1 cellular context compared by ENCODE assay signal in genomic region chr10:125822878-125823662, GRCh38.
TF ChIP-seq lines count a peak whose summit lies in the region.

Gene BCCIP, plus strand, starts transcription at chr10:125823546. Its CDS starts 12 bp downstream, at chr10:125823558.
Gene UROS, minus strand, starts transcription at chr10:125823258. Its CDS starts 6,759 bp downstream, at chr10:125816499.

TF ChIP-seq in HepG2, 621 proteins besides CTCF, POLR2A, EP300 and RAD21 (continued from another document and continues in another):
- TF ChIP-seq, protein P1, sequence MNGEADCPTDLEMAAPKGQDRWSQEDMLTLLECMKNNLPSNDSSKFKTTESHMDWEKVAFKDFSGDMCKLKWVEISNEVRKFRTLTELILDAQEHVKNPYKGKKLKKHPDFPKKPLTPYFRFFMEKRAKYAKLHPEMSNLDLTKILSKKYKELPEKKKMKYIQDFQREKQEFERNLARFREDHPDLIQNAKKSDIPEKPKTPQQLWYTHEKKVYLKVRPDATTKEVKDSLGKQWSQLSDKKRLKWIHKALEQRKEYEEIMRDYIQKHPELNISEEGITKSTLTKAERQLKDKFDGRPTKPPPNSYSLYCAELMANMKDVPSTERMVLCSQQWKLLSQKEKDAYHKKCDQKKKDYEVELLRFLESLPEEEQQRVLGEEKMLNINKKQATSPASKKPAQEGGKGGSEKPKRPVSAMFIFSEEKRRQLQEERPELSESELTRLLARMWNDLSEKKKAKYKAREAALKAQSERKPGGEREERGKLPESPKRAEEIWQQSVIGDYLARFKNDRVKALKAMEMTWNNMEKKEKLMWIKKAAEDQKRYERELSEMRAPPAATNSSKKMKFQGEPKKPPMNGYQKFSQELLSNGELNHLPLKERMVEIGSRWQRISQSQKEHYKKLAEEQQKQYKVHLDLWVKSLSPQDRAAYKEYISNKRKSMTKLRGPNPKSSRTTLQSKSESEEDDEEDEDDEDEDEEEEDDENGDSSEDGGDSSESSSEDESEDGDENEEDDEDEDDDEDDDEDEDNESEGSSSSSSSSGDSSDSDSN (CRISPR knock-in tag; IDR thresholded peaks at IDR 0.05), result peak; percentile 93
- peak; percentile 74 for TF ChIP-seq ZNF124 (CRISPR knock-in tag; IDR thresholded peaks at IDR 0.05)
- TF ChIP-seq, protein P2, sequence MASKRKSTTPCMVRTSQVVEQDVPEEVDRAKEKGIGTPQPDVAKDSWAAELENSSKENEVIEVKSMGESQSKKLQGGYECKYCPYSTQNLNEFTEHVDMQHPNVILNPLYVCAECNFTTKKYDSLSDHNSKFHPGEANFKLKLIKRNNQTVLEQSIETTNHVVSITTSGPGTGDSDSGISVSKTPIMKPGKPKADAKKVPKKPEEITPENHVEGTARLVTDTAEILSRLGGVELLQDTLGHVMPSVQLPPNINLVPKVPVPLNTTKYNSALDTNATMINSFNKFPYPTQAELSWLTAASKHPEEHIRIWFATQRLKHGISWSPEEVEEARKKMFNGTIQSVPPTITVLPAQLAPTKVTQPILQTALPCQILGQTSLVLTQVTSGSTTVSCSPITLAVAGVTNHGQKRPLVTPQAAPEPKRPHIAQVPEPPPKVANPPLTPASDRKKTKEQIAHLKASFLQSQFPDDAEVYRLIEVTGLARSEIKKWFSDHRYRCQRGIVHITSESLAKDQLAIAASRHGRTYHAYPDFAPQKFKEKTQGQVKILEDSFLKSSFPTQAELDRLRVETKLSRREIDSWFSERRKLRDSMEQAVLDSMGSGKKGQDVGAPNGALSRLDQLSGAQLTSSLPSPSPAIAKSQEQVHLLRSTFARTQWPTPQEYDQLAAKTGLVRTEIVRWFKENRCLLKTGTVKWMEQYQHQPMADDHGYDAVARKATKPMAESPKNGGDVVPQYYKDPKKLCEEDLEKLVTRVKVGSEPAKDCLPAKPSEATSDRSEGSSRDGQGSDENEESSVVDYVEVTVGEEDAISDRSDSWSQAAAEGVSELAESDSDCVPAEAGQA (IDR thresholded peaks at IDR 0.05; ENCODE audit: low read depth), result no peak; the same call in 1 of the 2 replicates
- TF ChIP-seq, protein P2 (CRISPR knock-in tag; IDR thresholded peaks at IDR 0.05; ENCODE audit: borderline replicate concordance), result peak; percentile 65; the same call in 1 of the 2 replicates
- TF ChIP-seq HOXA3 (CRISPR knock-in tag; IDR thresholded peaks at IDR 0.05), result peak; percentile 59
- TF ChIP-seq CSRNP1 (CRISPR knock-in tag; IDR thresholded peaks at IDR 0.05), result no peak
- TF ChIP-seq HES4 (CRISPR knock-in tag; IDR thresholded peaks at IDR 0.05; ENCODE audit: borderline replicate concordance), result no peak
- no peak for TF ChIP-seq TRIM22 (IDR thresholded peaks at IDR 0.05)
- peak; percentile 20; the same call in 1 of the 2 replicates for TF ChIP-seq MED1 (CRISPR knock-in tag; IDR thresholded peaks at IDR 0.05)
- peak; percentile 57; the same call in 1 of the 2 replicates for TF ChIP-seq SRY (CRISPR knock-in tag; IDR thresholded peaks at IDR 0.05)
- peak in 1 of 2 experiments; percentile 73; a peak in 2 of 4 replicates for TF ChIP-seq HMGXB4 (CRISPR knock-in tag; IDR thresholded peaks at IDR 0.05; ENCODE audit: borderline replicate concordance in 1 of 2, low read depth in 1 of 2)
- TF ChIP-seq, protein P3, sequence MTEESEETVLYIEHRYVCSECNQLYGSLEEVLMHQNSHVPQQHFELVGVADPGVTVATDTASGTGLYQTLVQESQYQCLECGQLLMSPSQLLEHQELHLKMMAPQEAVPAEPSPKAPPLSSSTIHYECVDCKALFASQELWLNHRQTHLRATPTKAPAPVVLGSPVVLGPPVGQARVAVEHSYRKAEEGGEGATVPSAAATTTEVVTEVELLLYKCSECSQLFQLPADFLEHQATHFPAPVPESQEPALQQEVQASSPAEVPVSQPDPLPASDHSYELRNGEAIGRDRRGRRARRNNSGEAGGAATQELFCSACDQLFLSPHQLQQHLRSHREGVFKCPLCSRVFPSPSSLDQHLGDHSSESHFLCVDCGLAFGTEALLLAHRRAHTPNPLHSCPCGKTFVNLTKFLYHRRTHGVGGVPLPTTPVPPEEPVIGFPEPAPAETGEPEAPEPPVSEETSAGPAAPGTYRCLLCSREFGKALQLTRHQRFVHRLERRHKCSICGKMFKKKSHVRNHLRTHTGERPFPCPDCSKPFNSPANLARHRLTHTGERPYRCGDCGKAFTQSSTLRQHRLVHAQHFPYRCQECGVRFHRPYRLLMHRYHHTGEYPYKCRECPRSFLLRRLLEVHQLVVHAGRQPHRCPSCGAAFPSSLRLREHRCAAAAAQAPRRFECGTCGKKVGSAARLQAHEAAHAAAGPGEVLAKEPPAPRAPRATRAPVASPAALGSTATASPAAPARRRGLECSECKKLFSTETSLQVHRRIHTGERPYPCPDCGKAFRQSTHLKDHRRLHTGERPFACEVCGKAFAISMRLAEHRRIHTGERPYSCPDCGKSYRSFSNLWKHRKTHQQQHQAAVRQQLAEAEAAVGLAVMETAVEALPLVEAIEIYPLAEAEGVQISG (CRISPR knock-in tag; IDR thresholded peaks at IDR 0.05), result peak; percentile 60; the same call in 1 of the 2 replicates
- TF ChIP-seq ZNF598 (CRISPR knock-in tag; IDR thresholded peaks at IDR 0.05; ENCODE audit: borderline replicate concordance), result peak; percentile 38; the same call in 1 of the 2 replicates
- TF ChIP-seq ZNF788 (CRISPR knock-in tag; IDR thresholded peaks at IDR 0.05; ENCODE audit: borderline replicate concordance), result peak; percentile 67; the same call in 1 of the 2 replicates
- TF ChIP-seq, protein P4, sequence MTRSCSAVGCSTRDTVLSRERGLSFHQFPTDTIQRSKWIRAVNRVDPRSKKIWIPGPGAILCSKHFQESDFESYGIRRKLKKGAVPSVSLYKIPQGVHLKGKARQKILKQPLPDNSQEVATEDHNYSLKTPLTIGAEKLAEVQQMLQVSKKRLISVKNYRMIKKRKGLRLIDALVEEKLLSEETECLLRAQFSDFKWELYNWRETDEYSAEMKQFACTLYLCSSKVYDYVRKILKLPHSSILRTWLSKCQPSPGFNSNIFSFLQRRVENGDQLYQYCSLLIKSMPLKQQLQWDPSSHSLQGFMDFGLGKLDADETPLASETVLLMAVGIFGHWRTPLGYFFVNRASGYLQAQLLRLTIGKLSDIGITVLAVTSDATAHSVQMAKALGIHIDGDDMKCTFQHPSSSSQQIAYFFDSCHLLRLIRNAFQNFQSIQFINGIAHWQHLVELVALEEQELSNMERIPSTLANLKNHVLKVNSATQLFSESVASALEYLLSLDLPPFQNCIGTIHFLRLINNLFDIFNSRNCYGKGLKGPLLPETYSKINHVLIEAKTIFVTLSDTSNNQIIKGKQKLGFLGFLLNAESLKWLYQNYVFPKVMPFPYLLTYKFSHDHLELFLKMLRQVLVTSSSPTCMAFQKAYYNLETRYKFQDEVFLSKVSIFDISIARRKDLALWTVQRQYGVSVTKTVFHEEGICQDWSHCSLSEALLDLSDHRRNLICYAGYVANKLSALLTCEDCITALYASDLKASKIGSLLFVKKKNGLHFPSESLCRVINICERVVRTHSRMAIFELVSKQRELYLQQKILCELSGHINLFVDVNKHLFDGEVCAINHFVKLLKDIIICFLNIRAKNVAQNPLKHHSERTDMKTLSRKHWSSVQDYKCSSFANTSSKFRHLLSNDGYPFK (CRISPR knock-in tag; IDR thresholded peaks at IDR 0.05; ENCODE audit: borderline replicate concordance), result peak; percentile 74; the same call in 1 of the 2 replicates
- TF ChIP-seq HDAC1 (CRISPR knock-in tag; IDR thresholded peaks at IDR 0.05), result peak; percentile 78
- no peak for TF ChIP-seq RFX1 (IDR thresholded peaks at IDR 0.05)
- peak; percentile 48; the same call in 1 of the 2 replicates for TF ChIP-seq ZSCAN21 (CRISPR knock-in tag; IDR thresholded peaks at IDR 0.05; ENCODE audit: borderline replicate concordance)
- TF ChIP-seq, protein P5, sequence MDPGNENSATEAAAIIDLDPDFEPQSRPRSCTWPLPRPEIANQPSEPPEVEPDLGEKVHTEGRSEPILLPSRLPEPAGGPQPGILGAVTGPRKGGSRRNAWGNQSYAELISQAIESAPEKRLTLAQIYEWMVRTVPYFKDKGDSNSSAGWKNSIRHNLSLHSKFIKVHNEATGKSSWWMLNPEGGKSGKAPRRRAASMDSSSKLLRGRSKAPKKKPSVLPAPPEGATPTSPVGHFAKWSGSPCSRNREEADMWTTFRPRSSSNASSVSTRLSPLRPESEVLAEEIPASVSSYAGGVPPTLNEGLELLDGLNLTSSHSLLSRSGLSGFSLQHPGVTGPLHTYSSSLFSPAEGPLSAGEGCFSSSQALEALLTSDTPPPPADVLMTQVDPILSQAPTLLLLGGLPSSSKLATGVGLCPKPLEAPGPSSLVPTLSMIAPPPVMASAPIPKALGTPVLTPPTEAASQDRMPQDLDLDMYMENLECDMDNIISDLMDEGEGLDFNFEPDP (CRISPR knock-in tag; conservative IDR thresholded peaks at IDR 0.05), result peak; percentile 94; the same call in 1 of the 2 replicates
- TF ChIP-seq, protein P6, sequence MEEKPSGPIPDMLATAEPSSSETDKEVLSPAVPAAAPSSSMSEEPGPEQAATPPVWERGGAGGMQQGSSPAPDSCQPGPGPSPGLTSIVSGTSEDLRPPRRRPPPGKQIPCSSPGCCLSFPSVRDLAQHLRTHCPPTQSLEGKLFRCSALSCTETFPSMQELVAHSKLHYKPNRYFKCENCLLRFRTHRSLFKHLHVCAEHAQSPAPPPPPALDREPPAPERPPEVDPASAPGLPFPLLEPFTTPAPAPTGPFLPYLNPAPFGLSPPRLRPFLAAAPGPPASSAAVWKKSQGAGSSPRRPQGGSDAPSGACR (CRISPR knock-in tag; IDR thresholded peaks at IDR 0.05), result peak; percentile 88; the same call in 1 of the 2 replicates
- TF ChIP-seq PPARG (CRISPR knock-in tag; conservative IDR thresholded peaks at IDR 0.05), result peak; percentile 100
- no peak for TF ChIP-seq BATF2 (CRISPR knock-in tag; IDR thresholded peaks at IDR 0.05)
- TF ChIP-seq ZNF253 (CRISPR knock-in tag; IDR thresholded peaks at IDR 0.05; ENCODE audit: borderline replicate concordance), result no peak
- TF ChIP-seq HNRNPUL1 (IDR thresholded peaks at IDR 0.05; ENCODE audit: low read depth, low read length), result no peak
